Comparison of ENCODE assay signal across 18 cellular contexts in genomic region chr2:197853549-197853948, GRCh38. TPM values are rescaled to one million over a fixed set of nuclear protein-coding genes. Genes with fewer than 3 reads are reported as not detected.
"Had no signal": no experiment of that assay in that cellular context is flagged by ENCODE, and none has a peak within 500 bp of the region (broad histone marks: within the 10 kb centered on the region; RNA-seq: fewer than 3 reads in every experiment).

No MANE protein-coding gene starts in this region.

- H3K27ac Mint-ChIP-seq: natural killer cell; stimulated activated effector memory CD8-positive, alpha-beta T cell treated with anti-CD3 and anti-CD28 coated beads, Interleukin-12 subunit alpha, Interleukin-12 subunit beta, amount 100 ng/mL, for 72 hours; stimulated activated naive CD8-positive, alpha-beta T cell treated with anti-CD3 and anti-CD28 coated beads, Interleukin-15, Interleukin-2, amounts not matched to agents 100 ng/mL and 50 ng/mL, for 24 hours had no signal

- H3K27ac ChIP-seq: coronary artery, hepatocyte, pancreas, prostate gland, right lobe of liver had no signal

- DNase-seq: effector CD8-positive, alpha-beta T cell; foreskin melanocyte; head of caudate nucleus; kidney; mammary epithelial cell; natural killer cell; nucleus accumbens; pancreas; right lobe of liver; stimulated activated CD4-positive, alpha-beta T cell treated with anti-CD3 and anti-CD28 coated beads, Interleukin-4, amount 100 ng/mL, for 1 hour; stimulated activated CD8-positive, alpha-beta memory T cell treated with anti-CD3 and anti-CD28 coated beads, Interleukin-4, amount 100 ng/mL, for 48 hours; trophoblast cell had no signal

- ATAC-seq: natural killer cell; pancreas; right lobe of liver; stimulated activated effector memory CD8-positive, alpha-beta T cell treated with anti-CD3 and anti-CD28 coated beads, Interleukin-12 subunit alpha, Interleukin-12 subunit beta, amount 100 ng/mL, for 72 hours had no signal

- H3K36me3 ChIP-seq: pancreas, prostate gland, right lobe of liver had no signal

- H3K4me3 Mint-ChIP-seq: natural killer cell; neural crest cell; stimulated activated effector memory CD8-positive, alpha-beta T cell treated with anti-CD3 and anti-CD28 coated beads, Interleukin-12 subunit alpha, Interleukin-12 subunit beta, amount 100 ng/mL, for 72 hours; stimulated activated naive CD8-positive, alpha-beta T cell treated with anti-CD3 and anti-CD28 coated beads, Interleukin-15, Interleukin-2, amounts not matched to agents 100 ng/mL and 50 ng/mL, for 24 hours had no signal

- H3K9me3 Mint-ChIP-seq: natural killer cell; neural crest cell; stimulated activated effector memory CD8-positive, alpha-beta T cell treated with anti-CD3 and anti-CD28 coated beads, Interleukin-12 subunit alpha, Interleukin-12 subunit beta, amount 100 ng/mL, for 72 hours had no signal

- H3K9me3 ChIP-seq: pancreas, prostate gland, right lobe of liver had no signal

- H3K27me3 Mint-ChIP-seq: stimulated activated naive CD8-positive, alpha-beta T cell treated with anti-CD3 and anti-CD28 coated beads, Interleukin-15, Interleukin-2, amounts not matched to agents 100 ng/mL and 50 ng/mL, for 24 hours had no signal

- H3K36me3 Mint-ChIP-seq: natural killer cell; stimulated activated effector memory CD8-positive, alpha-beta T cell treated with anti-CD3 and anti-CD28 coated beads, Interleukin-12 subunit alpha, Interleukin-12 subunit beta, amount 100 ng/mL, for 72 hours had no signal

- H3K4me3 ChIP-seq: coronary artery, hepatocyte, pancreas, prostate gland, right lobe of liver had no signal

- H3K4me1 ChIP-seq: prostate gland, right lobe of liver had no signal

- H3K27me3 ChIP-seq: pancreas, right lobe of liver had no signal

- H3K4me1 Mint-ChIP-seq: natural killer cell; neural crest cell; stimulated activated effector memory CD8-positive, alpha-beta T cell treated with anti-CD3 and anti-CD28 coated beads, Interleukin-12 subunit alpha, Interleukin-12 subunit beta, amount 100 ng/mL, for 72 hours had no signal

RNA-seq across cellular contexts. Expression of gene PLCL1, which starts 49.2 kb away (rescaled TPM):
- polyA plus RNA-seq: mammary epithelial cell had no signal
